In the genomic region with DNA sequence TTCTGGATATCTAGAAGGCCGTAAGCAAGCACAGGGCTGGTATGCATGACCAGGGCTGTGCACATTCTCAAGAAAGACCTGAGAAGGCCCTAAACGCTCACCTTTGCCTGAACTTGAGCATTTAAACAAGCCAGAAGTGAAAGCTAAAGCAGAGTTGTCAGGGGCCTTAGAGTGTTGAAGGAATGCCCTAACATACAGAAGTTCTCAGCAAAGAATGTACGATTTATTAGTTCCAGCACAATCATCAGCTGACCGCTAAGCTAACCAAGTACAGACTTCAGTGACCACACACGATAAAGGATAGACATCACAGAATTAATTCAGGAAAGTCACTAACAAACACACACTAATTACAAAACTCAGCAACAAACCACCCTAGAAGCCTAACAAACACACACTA, we compare ENCODE assay signal across 1 cellular context.
TF ChIP-seq lines count a peak whose summit lies in the region.

No MANE protein-coding gene starts in this region.

TF ChIP-seq in WTC11, 78 proteins besides CTCF, POLR2A, EP300 and RAD21 (continued from another document):
- TF ChIP-seq, protein P1, sequence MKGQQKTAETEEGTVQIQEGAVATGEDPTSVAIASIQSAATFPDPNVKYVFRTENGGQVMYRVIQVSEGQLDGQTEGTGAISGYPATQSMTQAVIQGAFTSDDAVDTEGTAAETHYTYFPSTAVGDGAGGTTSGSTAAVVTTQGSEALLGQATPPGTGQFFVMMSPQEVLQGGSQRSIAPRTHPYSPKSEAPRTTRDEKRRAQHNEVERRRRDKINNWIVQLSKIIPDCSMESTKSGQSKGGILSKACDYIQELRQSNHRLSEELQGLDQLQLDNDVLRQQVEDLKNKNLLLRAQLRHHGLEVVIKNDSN (CRISPR knock-in tag; IDR thresholded peaks at IDR 0.05) = no peak
- TF ChIP-seq ZNF232 (CRISPR knock-in tag; IDR thresholded peaks at IDR 0.05) (no peak), IRF1 (CRISPR knock-in tag; IDR thresholded peaks at IDR 0.05) (no peak), ZNF416 (CRISPR knock-in tag; IDR thresholded peaks at IDR 0.05) (no peak), AFF4 (CRISPR knock-in tag; IDR thresholded peaks at IDR 0.05; ENCODE audit: borderline replicate concordance) (no peak), JUN (CRISPR knock-in tag; IDR thresholded peaks at IDR 0.05) (no peak)
- TF ChIP-seq, protein P2, sequence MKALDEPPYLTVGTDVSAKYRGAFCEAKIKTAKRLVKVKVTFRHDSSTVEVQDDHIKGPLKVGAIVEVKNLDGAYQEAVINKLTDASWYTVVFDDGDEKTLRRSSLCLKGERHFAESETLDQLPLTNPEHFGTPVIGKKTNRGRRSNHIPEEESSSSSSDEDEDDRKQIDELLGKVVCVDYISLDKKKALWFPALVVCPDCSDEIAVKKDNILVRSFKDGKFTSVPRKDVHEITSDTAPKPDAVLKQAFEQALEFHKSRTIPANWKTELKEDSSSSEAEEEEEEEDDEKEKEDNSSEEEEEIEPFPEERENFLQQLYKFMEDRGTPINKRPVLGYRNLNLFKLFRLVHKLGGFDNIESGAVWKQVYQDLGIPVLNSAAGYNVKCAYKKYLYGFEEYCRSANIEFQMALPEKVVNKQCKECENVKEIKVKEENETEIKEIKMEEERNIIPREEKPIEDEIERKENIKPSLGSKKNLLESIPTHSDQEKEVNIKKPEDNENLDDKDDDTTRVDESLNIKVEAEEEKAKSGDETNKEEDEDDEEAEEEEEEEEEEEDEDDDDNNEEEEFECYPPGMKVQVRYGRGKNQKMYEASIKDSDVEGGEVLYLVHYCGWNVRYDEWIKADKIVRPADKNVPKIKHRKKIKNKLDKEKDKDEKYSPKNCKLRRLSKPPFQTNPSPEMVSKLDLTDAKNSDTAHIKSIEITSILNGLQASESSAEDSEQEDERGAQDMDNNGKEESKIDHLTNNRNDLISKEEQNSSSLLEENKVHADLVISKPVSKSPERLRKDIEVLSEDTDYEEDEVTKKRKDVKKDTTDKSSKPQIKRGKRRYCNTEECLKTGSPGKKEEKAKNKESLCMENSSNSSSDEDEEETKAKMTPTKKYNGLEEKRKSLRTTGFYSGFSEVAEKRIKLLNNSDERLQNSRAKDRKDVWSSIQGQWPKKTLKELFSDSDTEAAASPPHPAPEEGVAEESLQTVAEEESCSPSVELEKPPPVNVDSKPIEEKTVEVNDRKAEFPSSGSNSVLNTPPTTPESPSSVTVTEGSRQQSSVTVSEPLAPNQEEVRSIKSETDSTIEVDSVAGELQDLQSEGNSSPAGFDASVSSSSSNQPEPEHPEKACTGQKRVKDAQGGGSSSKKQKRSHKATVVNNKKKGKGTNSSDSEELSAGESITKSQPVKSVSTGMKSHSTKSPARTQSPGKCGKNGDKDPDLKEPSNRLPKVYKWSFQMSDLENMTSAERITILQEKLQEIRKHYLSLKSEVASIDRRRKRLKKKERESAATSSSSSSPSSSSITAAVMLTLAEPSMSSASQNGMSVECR (CRISPR knock-in tag; IDR thresholded peaks at IDR 0.05; ENCODE audit: borderline replicate concordance) = no peak
- TF ChIP-seq, protein P3, sequence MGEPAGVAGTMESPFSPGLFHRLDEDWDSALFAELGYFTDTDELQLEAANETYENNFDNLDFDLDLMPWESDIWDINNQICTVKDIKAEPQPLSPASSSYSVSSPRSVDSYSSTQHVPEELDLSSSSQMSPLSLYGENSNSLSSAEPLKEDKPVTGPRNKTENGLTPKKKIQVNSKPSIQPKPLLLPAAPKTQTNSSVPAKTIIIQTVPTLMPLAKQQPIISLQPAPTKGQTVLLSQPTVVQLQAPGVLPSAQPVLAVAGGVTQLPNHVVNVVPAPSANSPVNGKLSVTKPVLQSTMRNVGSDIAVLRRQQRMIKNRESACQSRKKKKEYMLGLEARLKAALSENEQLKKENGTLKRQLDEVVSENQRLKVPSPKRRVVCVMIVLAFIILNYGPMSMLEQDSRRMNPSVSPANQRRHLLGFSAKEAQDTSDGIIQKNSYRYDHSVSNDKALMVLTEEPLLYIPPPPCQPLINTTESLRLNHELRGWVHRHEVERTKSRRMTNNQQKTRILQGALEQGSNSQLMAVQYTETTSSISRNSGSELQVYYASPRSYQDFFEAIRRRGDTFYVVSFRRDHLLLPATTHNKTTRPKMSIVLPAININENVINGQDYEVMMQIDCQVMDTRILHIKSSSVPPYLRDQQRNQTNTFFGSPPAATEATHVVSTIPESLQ (CRISPR knock-in tag; IDR thresholded peaks at IDR 0.05) = no peak
- TF ChIP-seq, protein P4, sequence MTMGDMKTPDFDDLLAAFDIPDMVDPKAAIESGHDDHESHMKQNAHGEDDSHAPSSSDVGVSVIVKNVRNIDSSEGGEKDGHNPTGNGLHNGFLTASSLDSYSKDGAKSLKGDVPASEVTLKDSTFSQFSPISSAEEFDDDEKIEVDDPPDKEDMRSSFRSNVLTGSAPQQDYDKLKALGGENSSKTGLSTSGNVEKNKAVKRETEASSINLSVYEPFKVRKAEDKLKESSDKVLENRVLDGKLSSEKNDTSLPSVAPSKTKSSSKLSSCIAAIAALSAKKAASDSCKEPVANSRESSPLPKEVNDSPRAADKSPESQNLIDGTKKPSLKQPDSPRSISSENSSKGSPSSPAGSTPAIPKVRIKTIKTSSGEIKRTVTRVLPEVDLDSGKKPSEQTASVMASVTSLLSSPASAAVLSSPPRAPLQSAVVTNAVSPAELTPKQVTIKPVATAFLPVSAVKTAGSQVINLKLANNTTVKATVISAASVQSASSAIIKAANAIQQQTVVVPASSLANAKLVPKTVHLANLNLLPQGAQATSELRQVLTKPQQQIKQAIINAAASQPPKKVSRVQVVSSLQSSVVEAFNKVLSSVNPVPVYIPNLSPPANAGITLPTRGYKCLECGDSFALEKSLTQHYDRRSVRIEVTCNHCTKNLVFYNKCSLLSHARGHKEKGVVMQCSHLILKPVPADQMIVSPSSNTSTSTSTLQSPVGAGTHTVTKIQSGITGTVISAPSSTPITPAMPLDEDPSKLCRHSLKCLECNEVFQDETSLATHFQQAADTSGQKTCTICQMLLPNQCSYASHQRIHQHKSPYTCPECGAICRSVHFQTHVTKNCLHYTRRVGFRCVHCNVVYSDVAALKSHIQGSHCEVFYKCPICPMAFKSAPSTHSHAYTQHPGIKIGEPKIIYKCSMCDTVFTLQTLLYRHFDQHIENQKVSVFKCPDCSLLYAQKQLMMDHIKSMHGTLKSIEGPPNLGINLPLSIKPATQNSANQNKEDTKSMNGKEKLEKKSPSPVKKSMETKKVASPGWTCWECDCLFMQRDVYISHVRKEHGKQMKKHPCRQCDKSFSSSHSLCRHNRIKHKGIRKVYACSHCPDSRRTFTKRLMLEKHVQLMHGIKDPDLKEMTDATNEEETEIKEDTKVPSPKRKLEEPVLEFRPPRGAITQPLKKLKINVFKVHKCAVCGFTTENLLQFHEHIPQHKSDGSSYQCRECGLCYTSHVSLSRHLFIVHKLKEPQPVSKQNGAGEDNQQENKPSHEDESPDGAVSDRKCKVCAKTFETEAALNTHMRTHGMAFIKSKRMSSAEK (CRISPR knock-in tag; IDR thresholded peaks at IDR 0.05; ENCODE audit: borderline replicate concordance) = no peak
- TF ChIP-seq, protein P5, sequence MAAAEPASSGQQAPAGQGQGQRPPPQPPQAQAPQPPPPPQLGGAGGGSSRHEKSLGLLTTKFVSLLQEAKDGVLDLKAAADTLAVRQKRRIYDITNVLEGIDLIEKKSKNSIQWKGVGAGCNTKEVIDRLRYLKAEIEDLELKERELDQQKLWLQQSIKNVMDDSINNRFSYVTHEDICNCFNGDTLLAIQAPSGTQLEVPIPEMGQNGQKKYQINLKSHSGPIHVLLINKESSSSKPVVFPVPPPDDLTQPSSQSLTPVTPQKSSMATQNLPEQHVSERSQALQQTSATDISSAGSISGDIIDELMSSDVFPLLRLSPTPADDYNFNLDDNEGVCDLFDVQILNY (CRISPR knock-in tag; IDR thresholded peaks at IDR 0.05) = no peak
